ENCODE assay signal across 2 cellular contexts in genomic region chr17:15278381-15278780, GRCh38.
TF ChIP-seq lines count a peak whose summit lies in the region.

No MANE protein-coding gene starts in this region.

TF ChIP-seq in A549, 52 proteins besides CTCF, POLR2A, EP300 and RAD21:
- TF ChIP-seq SREBF2 (IDR thresholded peaks at IDR 0.05) (no peak), HOXB13 (CRISPR knock-in tag; IDR thresholded peaks at IDR 0.05; ENCODE audit: low read depth) (peak; percentile 45; the same call in 1 of the 2 replicates)

TF ChIP-seq in IMR-90, 13 proteins besides CTCF, POLR2A, EP300 and RAD21:
- TF ChIP-seq NFE2L2 (IDR thresholded peaks at IDR 0.05; ENCODE audit: low read depth, low read length) (no peak), BHLHE40 (IDR thresholded peaks at IDR 0.05; ENCODE audit: low read depth, low read length) (no peak), RCOR1 (IDR thresholded peaks at IDR 0.05; ENCODE audit: insufficient replicate concordance, low read length) (no peak), USF2 (IDR thresholded peaks at IDR 0.05; ENCODE audit: low read depth, low read length) (no peak)
